ENCODE assay signal across 21 cellular contexts in genomic region chr11:121651267-121651625, GRCh38.
"Had no signal": no experiment of that assay in that cellular context is flagged by ENCODE, and none has a peak within 500 bp of the region (broad histone marks: within the 10 kb centered on the region; RNA-seq: fewer than 3 reads in every experiment).

No MANE protein-coding gene starts in this region.

- ATAC-seq: gastroesophageal sphincter, heart left ventricle, left lobe of liver, sciatic nerve had no signal

- H3K9me3 ChIP-seq: breast epithelium, esophagus muscularis mucosa, gastroesophageal sphincter, heart left ventricle, suprapubic skin, transverse colon, uterus had no signal

- DNase-seq: activated CD4-positive, alpha-beta T cell treated with anti-CD3 and anti-CD28 coated beads, Interleukin-2, amount 50 U/mL, for 1 hour; activated CD4-positive, CD25-positive, alpha-beta regulatory T cell; effector CD8-positive, alpha-beta T cell; heart left ventricle; kidney; stimulated activated CD4-positive, alpha-beta T cell treated with anti-CD3 and anti-CD28 coated beads, Interleukin-4, amount 100 ng/mL, for 1 hour; T-helper 9 cell; transverse colon; uterus had no signal

- H2AFZ ChIP-seq: parathyroid adenoma had no signal

- H3K9me3 Mint-ChIP-seq: dendritic cell treated with granulocyte-macrophage colony-stimulating factor and Interleukin-4, amounts not matched to agents 40 ng/mL and 50 ng/mL, for 4 days; nephron; stimulated activated naive CD8-positive, alpha-beta T cell treated with anti-CD3 and anti-CD28 coated beads, Interleukin-15, amount 100 ng/mL, for 72 hours had no signal

- H3K79me2 ChIP-seq: parathyroid adenoma had no signal

- H3K27ac Mint-ChIP-seq: dendritic cell treated with granulocyte-macrophage colony-stimulating factor and Interleukin-4, amounts not matched to agents 40 ng/mL and 50 ng/mL, for 4 days had no signal

- H3K27ac ChIP-seq: breast epithelium, esophagus muscularis mucosa, gastroesophageal sphincter, heart left ventricle, parathyroid adenoma, suprapubic skin, transverse colon, uterus had no signal

- H3K4me2 ChIP-seq: smooth muscle cell had no signal

- H3K4me3 Mint-ChIP-seq: dendritic cell treated with granulocyte-macrophage colony-stimulating factor and Interleukin-4, amounts not matched to agents 40 ng/mL and 50 ng/mL, for 4 days; nephron had no signal

- H3K27me3 ChIP-seq: breast epithelium, esophagus muscularis mucosa, gastroesophageal sphincter, heart left ventricle, suprapubic skin, transverse colon, uterus had no signal

- H3K4me3 ChIP-seq: breast epithelium, esophagus muscularis mucosa, gastroesophageal sphincter, heart left ventricle, lung, smooth muscle cell, suprapubic skin, transverse colon, uterus had no signal

- H3K9ac ChIP-seq: parathyroid adenoma had no signal

- H3K36me3 ChIP-seq: breast epithelium, esophagus muscularis mucosa, gastroesophageal sphincter, heart left ventricle, suprapubic skin, transverse colon, uterus had no signal
